ENCODE assay signal across 24 cellular contexts in genomic region chr1:173768827-173769226, GRCh38.
"Had no signal": no experiment of that assay in that cellular context is flagged by ENCODE, and none has a peak within 500 bp of the region (broad histone marks: within the 10 kb centered on the region; RNA-seq: fewer than 3 reads in every experiment).

No MANE protein-coding gene starts in this region.

- H3K4me1 ChIP-seq: colonic mucosa, neural progenitor cell, suprapubic skin, transverse colon, uterus had no signal

- H3K27ac ChIP-seq: brain microvascular endothelial cell, colonic mucosa, neural progenitor cell, suprapubic skin, transverse colon, uterus had no signal

- DNase-seq: activated CD4-positive, alpha-beta memory T cell treated with anti-CD3 and anti-CD28 coated beads, Interleukin-2, amount 10 ng/mL, durations not matched to agents 7 days and 5 days; activated CD4-positive, alpha-beta T cell treated with anti-CD3 and anti-CD28 coated beads for 4 hours; activated effector memory CD4-positive, alpha-beta T cell treated with anti-CD3 and anti-CD28 coated beads, Interleukin-2, amount 50 U/mL, for 16 hours; activated naive CD8-positive, alpha-beta T cell treated with anti-CD3 and anti-CD28 coated beads, Interleukin-2, amount 10 ng/mL, durations not matched to agents 7 days and 5 days; activated T-cell treated with anti-CD3 and anti-CD28 coated beads, Interleukin-2, amount 50 U/mL, for 48 hours; brain microvascular endothelial cell; colonic mucosa; erythroblast; foreskin melanocyte; glutamatergic neuron; hippocampal formation; islet precursor cell; left colon; stimulated activated naive CD4-positive, alpha-beta T cell treated with Interleukin-2 at 50 U/mL for 16 hours; SW 1271; transverse colon; uterus had no signal

- H3K4me3 Mint-ChIP-seq: activated CD4-positive, alpha-beta memory T cell treated with anti-CD3 and anti-CD28 coated beads, Interleukin-2, amount 10 ng/mL, durations not matched to agents 7 days and 5 days; activated naive CD8-positive, alpha-beta T cell treated with anti-CD3 and anti-CD28 coated beads, Interleukin-2, amount 10 ng/mL, durations not matched to agents 7 days and 5 days; central memory CD8-positive, alpha-beta T cell; neural progenitor cell; T-helper 2 cell treated with Interferon-gamma antibody and Interleukin-4, amounts not matched to agents 5 μg/mL and 100 μg/mL, for 36 hours; WTC11 had no signal

- H3K9me3 ChIP-seq: colonic mucosa, uterus had no signal

- H3K36me3 ChIP-seq: brain microvascular endothelial cell, colonic mucosa, neural progenitor cell, uterus had no signal

- H3K27me3 ChIP-seq: brain microvascular endothelial cell, colonic mucosa, neural progenitor cell, suprapubic skin, transverse colon, uterus had no signal

- H3K27ac Mint-ChIP-seq: activated CD4-positive, alpha-beta memory T cell treated with anti-CD3 and anti-CD28 coated beads, Interleukin-2, amount 10 ng/mL, durations not matched to agents 7 days and 5 days; activated naive CD8-positive, alpha-beta T cell treated with anti-CD3 and anti-CD28 coated beads, Interleukin-2, amount 10 ng/mL, durations not matched to agents 7 days and 5 days; neural progenitor cell; T-helper 2 cell treated with Interferon-gamma antibody and Interleukin-4, amounts not matched to agents 5 μg/mL and 100 μg/mL, for 36 hours; WTC11 had no signal

- H3K4me3 ChIP-seq: colonic mucosa, lung, neural progenitor cell, suprapubic skin, transverse colon, uterus had no signal

- ATAC-seq: left colon, WTC11 had no signal

- H3K4me1 Mint-ChIP-seq: activated naive CD8-positive, alpha-beta T cell treated with anti-CD3 and anti-CD28 coated beads, Interleukin-2, amount 10 ng/mL, durations not matched to agents 7 days and 5 days; neural progenitor cell; WTC11 had no signal

- H3K27me3 Mint-ChIP-seq: activated CD4-positive, alpha-beta memory T cell treated with anti-CD3 and anti-CD28 coated beads, Interleukin-2, amount 10 ng/mL, durations not matched to agents 7 days and 5 days; activated naive CD8-positive, alpha-beta T cell treated with anti-CD3 and anti-CD28 coated beads, Interleukin-2, amount 10 ng/mL, durations not matched to agents 7 days and 5 days; central memory CD8-positive, alpha-beta T cell; progenitor cell of endocrine pancreas had no signal
